ENCODE assay signal across 10 cellular contexts in the genomic region with DNA sequence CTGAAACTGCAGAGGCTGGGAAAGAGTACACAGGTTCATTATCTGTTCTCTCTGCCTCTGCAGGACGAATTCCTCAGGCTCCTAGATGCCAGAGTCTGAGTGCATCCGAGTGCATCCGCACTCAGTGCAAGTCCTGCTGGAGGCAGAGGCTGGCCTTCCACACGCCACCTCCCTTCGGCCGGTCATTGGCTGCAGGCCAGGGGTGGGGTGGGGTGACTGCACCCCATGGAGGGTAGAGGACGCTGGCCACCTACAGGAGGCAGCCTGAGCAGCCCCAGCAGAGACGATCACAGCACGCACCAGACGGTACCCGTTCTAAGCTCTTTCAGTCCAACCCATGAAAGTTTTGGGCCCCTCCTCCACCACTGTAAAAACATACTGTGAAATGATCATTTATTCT. TPM values are rescaled to one million over a fixed set of nuclear protein-coding genes. Genes with fewer than 3 reads are reported as not detected.
A peak's percentile ranks its signal among the peaks of the same experiment; 100 is the strongest.
DNase-seq lines count a peak whose midpoint lies in the region; ATAC-seq and TF ChIP-seq lines count a peak whose summit lies in the region.
"Had no signal": no experiment of that assay in that cellular context is flagged by ENCODE, and none has a peak within 500 bp of the region (broad histone marks: within the 10 kb centered on the region; RNA-seq: fewer than 3 reads in every experiment).

No MANE protein-coding gene starts in this region.

- H3K79me2 ChIP-seq in mammary epithelial cell (ENCODE audit: insufficient read depth, low read length) = peaks cover 85% of the 10 kb centered on the region

- ATAC-seq in HG03280 (IDR thresholded peaks at IDR 0.05; ENCODE audit: unreplicated experiment) = no peak
- ATAC-seq: stimulated activated naive B cell treated with anti-CD40 and anti-IgM and Interleukin-4, amounts not matched to agents 10 μg/mL and 1 μg/mL and 100 μg/mL, for 72 hours had no signal

- H4K20me1 ChIP-seq in mammary epithelial cell (ENCODE audit: insufficient read depth, low read length) = peaks cover 5% of the 10 kb centered on the region

- WGBS in mammary epithelial cell (ENCODE audit: low coverage, missing lambda C conversion rate) = 77% methylated on average over 8 of the region's 11 CpGs

- no peaks in the 10 kb centered on the region for H3K9me3 ChIP-seq in mammary epithelial cell (replicated peaks; ENCODE audit: insufficient read depth, low read length)
- H3K9me3 ChIP-seq in breast epithelium = no peaks in the 10 kb centered on the region

- in situ Hi-C loops in mammary epithelial cell (cut with MboI; ENCODE audit: low sequenced_read_pairs in 2 of 2) = no loop called here

- no peak overlapping the region for H3K9ac ChIP-seq in mammary epithelial cell (ENCODE audit: insufficient read depth, low read length)

- peak overlapping the region; percentile 6 for H3K4me2 ChIP-seq in mammary epithelial cell (ENCODE audit: insufficient read depth, low read depth, low read length)

- no peaks in the 10 kb centered on the region for H3K9me3 Mint-ChIP-seq in type B pancreatic cell
- H3K9me3 Mint-ChIP-seq in activated naive CD4-positive, alpha-beta T cell treated with anti-CD3 and anti-CD28 coated beads, Interleukin-2, amount 10 ng/mL, durations not matched to agents 7 days and 5 days = no peaks in the 10 kb centered on the region

- no peak overlapping the region for H2AFZ ChIP-seq in mammary epithelial cell (ENCODE audit: low read depth, low read length)

- no peak overlapping the region for H3K27ac ChIP-seq in mammary epithelial cell (ENCODE audit: insufficient read depth, low read depth, low read length)
- no peak overlapping the region for H3K27ac ChIP-seq in breast epithelium

- H3K27me3 ChIP-seq in mammary epithelial cell (ENCODE audit: insufficient read depth, low read length) (no peaks in the 10 kb centered on the region), breast epithelium (no peaks in the 10 kb centered on the region)

- no peaks in the 10 kb centered on the region for H3K4me1 ChIP-seq in mammary epithelial cell (ENCODE audit: insufficient read depth, low read length)
- H3K4me1 ChIP-seq in breast epithelium = no peaks in the 10 kb centered on the region

- no peak overlapping the region for H3K4me3 ChIP-seq in mammary epithelial cell (replicated peaks in 1 of 3; ENCODE audit: insufficient read depth in 1 of 3, low read depth in 2 of 3, low read length in 3 of 3)
- no peak overlapping the region for H3K4me3 ChIP-seq in breast epithelium
- H3K4me3 ChIP-seq in epithelial cell of proximal tubule (ENCODE audit: low read depth, low read length) = no peak overlapping the region

- H3K36me3 Mint-ChIP-seq in type B pancreatic cell = peaks cover 14% of the 10 kb centered on the region
- peaks cover 42% of the 10 kb centered on the region for H3K36me3 Mint-ChIP-seq in activated naive CD4-positive, alpha-beta T cell treated with anti-CD3 and anti-CD28 coated beads, Interleukin-2, amount 10 ng/mL, durations not matched to agents 7 days and 5 days

- TF ChIP-seq CTCF in mammary epithelial cell (conservative IDR thresholded peaks at IDR 0.05 in 1 of 2, IDR thresholded peaks at IDR 0.05 in 1 of 2; ENCODE audit: extremely low read depth in 1 of 2, insufficient read depth in 1 of 2, low read depth in 1 of 2, low read length in 2 of 2) (no peak), breast epithelium (IDR thresholded peaks at IDR 0.05) (no peak), epithelial cell of proximal tubule (conservative IDR thresholded peaks at IDR 0.05; ENCODE audit: low read depth, low read length) (peak; percentile 51), type B pancreatic cell (conservative IDR thresholded peaks at IDR 0.05) (peak; percentile 53)

- H3K36me3 ChIP-seq in mammary epithelial cell (ENCODE audit: insufficient read depth, low read length) (peaks cover 8% of the 10 kb centered on the region), breast epithelium (no peaks in the 10 kb centered on the region)

- peaks cover 18% of the 10 kb centered on the region for H3K4me1 Mint-ChIP-seq in type B pancreatic cell (ENCODE audit: unreplicated experiment)
- peaks cover 39% of the 10 kb centered on the region for H3K4me1 Mint-ChIP-seq in activated naive CD4-positive, alpha-beta T cell treated with anti-CD3 and anti-CD28 coated beads, Interleukin-2, amount 10 ng/mL, durations not matched to agents 7 days and 5 days

- intact Hi-C loops in mammary epithelial cell (cut with micrococcal nuclease) = no loop called here
- intact Hi-C loops in breast epithelium (cut with DNase I; ENCODE audit: low total_unique reads) = no loop called here

- H3K4me3 Mint-ChIP-seq in type B pancreatic cell = no peak overlapping the region
- H3K4me3 Mint-ChIP-seq in activated naive CD4-positive, alpha-beta T cell treated with anti-CD3 and anti-CD28 coated beads, Interleukin-2, amount 10 ng/mL, durations not matched to agents 7 days and 5 days = no peak overlapping the region
- H3K4me3 Mint-ChIP-seq: stimulated activated naive B cell treated with anti-CD40 and anti-IgM and Interleukin-4, amounts not matched to agents 10 μg/mL and 1 μg/mL and 100 μg/mL, for 72 hours had no signal

- DNase-seq in mammary epithelial cell = no peak
- no peak for DNase-seq in breast epithelium (ENCODE audit: low spot score in 2 of 2)
- DNase-seq in epithelial cell of proximal tubule (ENCODE audit: low read depth) = peak; percentile 50
- DNase-seq in left kidney (ENCODE audit: low read depth, low spot score) = peak; percentile 39
- DNase-seq in type B pancreatic cell (ENCODE audit: extremely low spot score, unreplicated experiment) = no peak
- no peak for DNase-seq in T1000 (lab: John Stamatoyannopoulos, UW)
- no peak for DNase-seq in activated naive CD4-positive, alpha-beta T cell treated with anti-CD3 and anti-CD28 coated beads, Interleukin-2, amount 10 ng/mL, durations not matched to agents 7 days and 5 days
- DNase-seq: stimulated activated naive B cell treated with anti-CD40 and anti-IgM and Interleukin-4, amounts not matched to agents 10 μg/mL and 1 μg/mL and 100 μg/mL, for 72 hours had no signal

- H3K27me3 Mint-ChIP-seq in type B pancreatic cell = no peaks in the 10 kb centered on the region
- peaks cover 8% of the 10 kb centered on the region for H3K27me3 Mint-ChIP-seq in activated naive CD4-positive, alpha-beta T cell treated with anti-CD3 and anti-CD28 coated beads, Interleukin-2, amount 10 ng/mL, durations not matched to agents 7 days and 5 days
- H3K27me3 Mint-ChIP-seq: stimulated activated naive B cell treated with anti-CD40 and anti-IgM and Interleukin-4, amounts not matched to agents 10 μg/mL and 1 μg/mL and 100 μg/mL, for 72 hours had no signal

- no peak for TF ChIP-seq POLR2A in breast epithelium (IDR thresholded peaks at IDR 0.05)

- CTCF ChIA-PET in mammary epithelial cell (lab: Charles Lee; ENCODE audit: low non-redundant PET) = no interaction called here
- CTCF ChIA-PET in activated naive CD4-positive, alpha-beta T cell treated with anti-CD3 and anti-CD28 coated beads, Interleukin-2, amount 10 ng/mL, durations not matched to agents 7 days and 5 days (lab: Charles Lee) = no interaction called here

- dilution Hi-C loops in mammary epithelial cell (cut with HindIII; ENCODE audit: low sequenced_read_pairs) = no loop called here

- H3K27ac Mint-ChIP-seq in type B pancreatic cell = no peak overlapping the region
- no peak overlapping the region for H3K27ac Mint-ChIP-seq in activated naive CD4-positive, alpha-beta T cell treated with anti-CD3 and anti-CD28 coated beads, Interleukin-2, amount 10 ng/mL, durations not matched to agents 7 days and 5 days
- H3K27ac Mint-ChIP-seq: stimulated activated naive B cell treated with anti-CD40 and anti-IgM and Interleukin-4, amounts not matched to agents 10 μg/mL and 1 μg/mL and 100 μg/mL, for 72 hours had no signal

- no TSS peak for BruUV-seq in mammary epithelial cell (replicated peaks; lab: Mats Ljungman, UMichigan)

RNA-seq across cellular contexts. Expression of a gene that starts 11.7 kb away (rescaled TPM):
- total RNA-seq in mammary epithelial cell (10 to 100 TPM; 31.0 to 41.1 TPM), breast epithelium (10 to 100 TPM; 41.1 to 52.4 (median 52.1) TPM), epithelial cell of proximal tubule (62.4 and 105 TPM in 2 replicates), type B pancreatic cell (ENCODE audit: low replicate concordance) (29.5 and 36.0 TPM in 2 replicates)
- polyA plus RNA-seq in mammary epithelial cell = 45.1 TPM
- 33.2 TPM for polyA minus RNA-seq in mammary epithelial cell

RNA-seq across cellular contexts. Expression of a gene that starts 22.4 kb away (rescaled TPM):
- total RNA-seq in mammary epithelial cell (under 1 TPM; 0.09 to 0.50 TPM), breast epithelium (under 1 TPM in 1 of 3 donors, not detected in 2; 0.29 TPM), epithelial cell of proximal tubule (0.94 TPM in 1 of 2 replicates, not detected in the other), type B pancreatic cell (ENCODE audit: low replicate concordance) (0.80 and 1.5 TPM in 2 replicates)
- 0.01 TPM for polyA plus RNA-seq in mammary epithelial cell
- polyA minus RNA-seq in mammary epithelial cell = not detected
- total RNA-seq: endothelial cell of umbilical vein had no signal
- polyA plus RNA-seq: endothelial cell of umbilical vein had no signal

RNA-seq across cellular contexts. Expression of a gene that starts 52.1 kb away (rescaled TPM):
- total RNA-seq in mammary epithelial cell (10 to 100 TPM; 21.5 to 24.8 TPM), breast epithelium (10 to 100 TPM; 37.4 to 66.9 (median 65.7) TPM), epithelial cell of proximal tubule (20.4 and 21.2 TPM in 2 replicates), type B pancreatic cell (ENCODE audit: low replicate concordance) (40.9 and 45.8 TPM in 2 replicates)
- 25.1 TPM for polyA plus RNA-seq in mammary epithelial cell
- 13.6 TPM for polyA minus RNA-seq in mammary epithelial cell

Comparison
In these comparisons a context has a peak if more than half of its experiments do, and no peak if none do; other contexts are left out.
1. DNase-seq: peak in epithelial cell of proximal tubule (single experiment) and left kidney (single experiment); none in mammary epithelial cell (single experiment), breast epithelium (0 of 2), type B pancreatic cell (single experiment), T1000 (single experiment) and activated naive CD4-positive, alpha-beta T cell treated with anti-CD3 and anti-CD28 coated beads, Interleukin-2, amount 10 ng/mL, durations not matched to agents 7 days and 5 days (single experiment).
2. CTCF ChIP-seq: peak in epithelial cell of proximal tubule (single experiment) and type B pancreatic cell (single experiment); none in mammary epithelial cell (0 of 2) and breast epithelium (0 of 3).